In the genomic region with DNA sequence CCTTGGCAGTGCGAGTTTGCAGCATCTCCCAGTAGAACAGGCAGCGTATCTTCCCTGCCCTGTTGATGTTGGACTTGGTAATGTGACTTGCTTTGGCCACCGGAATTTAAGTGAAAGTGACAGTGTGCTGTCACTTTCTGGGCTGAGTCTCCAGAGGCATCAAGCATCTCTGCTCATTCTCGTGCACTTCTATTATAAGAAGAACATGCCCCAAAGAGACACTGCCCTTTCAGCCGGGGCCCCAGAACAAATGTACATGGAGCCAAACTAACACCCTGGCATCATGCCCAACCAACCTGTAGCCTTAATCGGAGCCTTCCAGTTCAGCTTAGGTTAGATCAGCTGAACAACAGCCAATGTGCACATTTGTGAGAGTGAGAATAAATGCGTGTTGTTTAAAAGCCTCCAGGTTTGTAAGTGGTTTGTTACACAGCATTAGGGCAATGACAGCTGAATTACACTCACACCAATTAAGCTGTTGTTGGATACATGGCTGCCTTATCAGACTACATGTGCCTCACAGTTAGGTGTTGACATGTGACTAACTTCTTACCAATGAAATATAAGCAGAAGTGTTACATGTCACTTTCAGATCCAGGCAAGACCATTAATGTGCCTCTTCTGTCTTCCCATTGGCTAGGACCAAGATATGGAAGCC, we compare ENCODE assay signal across 18 cellular contexts.
"Had no signal": no experiment of that assay in that cellular context is flagged by ENCODE, and none has a peak within 500 bp of the region (broad histone marks: within the 10 kb centered on the region; RNA-seq: fewer than 3 reads in every experiment).

No MANE protein-coding gene starts in this region.

- H3K27me3 ChIP-seq: esophagus muscularis mucosa, gastrocnemius medialis, neutrophil, stomach, transverse colon had no signal

- H3K9me3 ChIP-seq: esophagus muscularis mucosa, gastrocnemius medialis, mucosa of descending colon, neutrophil, psoas muscle, thoracic aorta, transverse colon had no signal

- H3K4me3 ChIP-seq: esophagus muscularis mucosa, gastrocnemius medialis, mucosa of descending colon, psoas muscle, stomach, thoracic aorta, transverse colon had no signal

- ATAC-seq: effector memory CD8-positive, alpha-beta T cell; gastrocnemius medialis; left colon; mucosa of descending colon; naive thymus-derived CD8-positive, alpha-beta T cell; psoas muscle had no signal

- H3K27ac ChIP-seq: epithelial cell of prostate, esophagus muscularis mucosa, gastrocnemius medialis, neutrophil, psoas muscle, stomach, thoracic aorta, transverse colon had no signal

- H3K36me3 ChIP-seq: esophagus muscularis mucosa, gastrocnemius medialis, neutrophil, stomach, thoracic aorta, transverse colon had no signal

- H3K4me1 ChIP-seq: esophagus muscularis mucosa, gastrocnemius medialis, psoas muscle, stomach, transverse colon had no signal

- DNase-seq: effector memory CD8-positive, alpha-beta T cell; gastrocnemius medialis; kidney; left colon; mammary epithelial cell; mucosa of descending colon; naive thymus-derived CD8-positive, alpha-beta T cell; psoas muscle; small intestine; stimulated activated CD4-positive, alpha-beta T cell treated with anti-CD3 and anti-CD28 coated beads, Interleukin-12 subunit alpha, Interleukin-12 subunit beta, amount 100 ng/mL, for 4 hours; stimulated activated naive CD4-positive, alpha-beta T cell; stomach; substantia nigra; transverse colon had no signal
